8 cellular contexts compared by ENCODE assay signal in genomic region chr2:230068658-230069080, GRCh38. TPM values are rescaled to one million over a fixed set of nuclear protein-coding genes. Genes with fewer than 3 reads are reported as not detected.
DNase-seq lines count a peak whose midpoint lies in the region; ATAC-seq, FAIRE-seq and TF ChIP-seq lines count a peak whose summit lies in the region.

Gene SLC16A14 (minus strand): TSS chr2:230068924. CDS start chr2:230059352, 9,572 bp downstream.

- peak; percentile 11 for DNase-seq in activated CD4-positive, alpha-beta T cell treated with anti-CD3 and anti-CD28 coated beads for 1 hour
- DNase-seq in activated CD4-positive, alpha-beta T cell treated with anti-CD3 and anti-CD28 coated beads, Interleukin-2, amount 50 U/mL, for 4 hours = no peak
- peak; percentile 33 for DNase-seq in NCI-H774 (lab: John Stamatoyannopoulos, UW)
- peak; percentile 60 for DNase-seq in adipocyte (ENCODE audit: low read depth)
- DNase-seq in left cardiac atrium = no peak
- DNase-seq in pancreas = peak in 4 of 6 donors; percentile 15 to 50 (median 34)

- ATAC-seq in HG03175 (IDR thresholded peaks at IDR 0.05; ENCODE audit: unreplicated experiment) = peak; percentile 27
- ATAC-seq in left cardiac atrium = peak; percentile 53 to 54
- ATAC-seq in pancreas = peak; percentile 57 to 84 (median 78)
- no peak for ATAC-seq in GM18870 (IDR thresholded peaks at IDR 0.05; ENCODE audit: unreplicated experiment)

- intact Hi-C loops in left cardiac atrium (cut with DNase I) (loop anchor here in 1 of 2 donors (5.0 kb wide), 1 partner anchor 89 kb away; no protein-coding TSS in a partner anchor), pancreas (cut with DNase I) (no loop called here)

- H3K27me3 ChIP-seq in adipocyte (replicated peaks; ENCODE audit: control insufficient read depth, insufficient read depth, low read length) (peaks cover 2% of the 10 kb centered on the region), pancreas (no peaks in the 10 kb centered on the region)

- H3K9ac ChIP-seq in adipocyte (ENCODE audit: low read length) = peak within 1 kb of the TSS; percentile 51

- peak within 1 kb of the TSS in 2 of 4 donors; percentile 34 to 44 for H3K27ac ChIP-seq in pancreas

- no peak for FAIRE-seq in pancreas (lab: Jason Lieb, UNC)

- H3K9me3 ChIP-seq in adipocyte (ENCODE audit: control insufficient read depth, low read length) (no peaks in the 10 kb centered on the region), pancreas (no peaks in the 10 kb centered on the region)

- H3K36me3 ChIP-seq in adipocyte (ENCODE audit: control insufficient read depth, insufficient read depth, low read length, severe bottlenecking) (no peaks in the 10 kb centered on the region), pancreas (no peaks in the 10 kb centered on the region)

- H3K4me1 ChIP-seq in adipocyte (ENCODE audit: control insufficient read depth, insufficient read depth, low read length) = peaks cover 15% of the 10 kb centered on the region
- H3K4me1 ChIP-seq in pancreas = no peaks in the 10 kb centered on the region

- TF ChIP-seq CTCF in pancreas (IDR thresholded peaks at IDR 0.05) = peak in 1 of 4 donors; percentile 17

- H3K4me3 ChIP-seq in adipocyte (ENCODE audit: low read length) = peak within 1 kb of the TSS; percentile 78
- H3K4me3 ChIP-seq in pancreas = peak within 1 kb of the TSS; percentile 42 to 55 (median 48)

- WGBS in pancreas, 2 donors = 0 to 1% methylated on average over 24 of the region's 24 CpGs

RNA-seq across cellular contexts. Expression of gene SLC16A14, which starts in this region (rescaled TPM):
- total RNA-seq in left cardiac atrium (1 to 10 TPM; 2.0 to 3.1 TPM), pancreas (1 to 10 TPM in 2 of 6 donors, under 1 TPM in 4; 0.39 to 2.3 (median 0.82) TPM)
- under 1 TPM; 0.15 to 0.47 TPM for polyA plus RNA-seq in pancreas

Comparison
In these comparisons a context has a peak if more than half of its experiments do, and no peak if none do; other contexts are left out.
1. DNase-seq: peak in activated CD4-positive, alpha-beta T cell treated with anti-CD3 and anti-CD28 coated beads for 1 hour (single experiment), NCI-H774 (single experiment), adipocyte (single experiment) and pancreas (4 of 6); none in activated CD4-positive, alpha-beta T cell treated with anti-CD3 and anti-CD28 coated beads, Interleukin-2, amount 50 U/mL, for 4 hours (0 of 2) and left cardiac atrium (single experiment).